In genomic region chr19:32097620-32098019, GRCh38 we compare ENCODE assay signal across 21 cellular contexts.
DNase-seq lines count a peak whose midpoint lies in the region; ATAC-seq, FAIRE-seq and TF ChIP-seq lines count a peak whose summit lies in the region.
"Had no signal": no experiment of that assay in that cellular context is flagged by ENCODE, and none has a peak within 500 bp of the region (broad histone marks: within the 10 kb centered on the region; RNA-seq: fewer than 3 reads in every experiment).

No MANE protein-coding gene starts in this region.

- no peak overlapping the region for H3K9ac ChIP-seq in BLaER1 treated with 17β-estradiol and CSF1 and Interleukin-3, amounts not matched to agents 10 nM and 100 nM
- H3K9ac ChIP-seq in MM.1S (ENCODE audit: low read length) (no peak overlapping the region), mesenchymal stem cell (ENCODE audit: low read length) (no peak overlapping the region)

- POLR2A ChIA-PET in A549 (lab: Yijun Ruan, JAX): no interaction called here

- H3K9me2 ChIP-seq in MM.1S (replicated peaks; ENCODE audit: insufficient read depth, low read length): no peaks in the 10 kb centered on the region

- H2BK15ac ChIP-seq in mesenchymal stem cell (ENCODE audit: low read depth, poor library complexity, severe bottlenecking): no peak overlapping the region

- no peaks in the 10 kb centered on the region for H3K36me3 Mint-ChIP-seq in activated CD4-positive, alpha-beta T cell treated with anti-CD3 and anti-CD28 coated beads, Interleukin-2, amount 10 ng/mL, durations not matched to agents 24 days and 14 days (ENCODE audit: low read depth)
- H3K36me3 Mint-ChIP-seq: CD14-positive monocyte had no signal

- H3K4me2 ChIP-seq in A549: no peak overlapping the region
- peak overlapping the region in 9 of 11 experiments; percentile 23 to 74 (median 57); a peak in 18 of 22 replicates for H3K4me2 ChIP-seq in BLaER1 treated with 17β-estradiol and CSF1 and Interleukin-3, amounts not matched to agents 10 nM and 100 nM
- no peak overlapping the region for H3K4me2 ChIP-seq in MM.1S (ENCODE audit: low read depth, low read length)
- no peak overlapping the region for H3K4me2 ChIP-seq in mesenchymal stem cell (ENCODE audit: low read length, poor library complexity, severe bottlenecking)

- H2BK5ac ChIP-seq in mesenchymal stem cell (ENCODE audit: low read depth, low read length, poor library complexity, severe bottlenecking): no peak overlapping the region

- H3K27me3 ChIP-seq in BLaER1 treated with 17β-estradiol and CSF1 and Interleukin-3, amounts not matched to agents 10 nM and 100 nM: no peaks in the 10 kb centered on the region
- H3K27me3 ChIP-seq in MM.1S (replicated peaks; ENCODE audit: insufficient read depth, low read length) (peaks cover 26% of the 10 kb centered on the region), mesenchymal stem cell (ENCODE audit: control insufficient read depth in 1 of 2, insufficient read depth in 1 of 2, low read length in 2 of 2) (no peaks in the 10 kb centered on the region), tibial nerve (no peaks in the 10 kb centered on the region)

- CTCF ChIA-PET in A549 (lab: Yijun Ruan, JAX): no interaction called here

- peak; percentile 51 for FAIRE-seq in A549 (lab: Jason Lieb, UNC)
- FAIRE-seq: GM12891, GM18507, H54 had no signal

- no peaks in the 10 kb centered on the region for H3K79me1 ChIP-seq in mesenchymal stem cell (replicated peaks; ENCODE audit: low read length, poor library complexity, severe bottlenecking)

- WGBS in A549 (ENCODE audit: missing lambda C conversion rate): 4% methylated on average over 2 of the region's 2 CpGs
- WGBS in mesenchymal stem cell: 28% methylated on average over 2 of the region's 2 CpGs
- WGBS in tibial nerve, 2 donors: 34 to 64% methylated on average over 2 of the region's 2 CpGs

- H3K9me3 Mint-ChIP-seq in activated CD4-positive, alpha-beta T cell treated with anti-CD3 and anti-CD28 coated beads, Interleukin-2, amount 10 ng/mL, durations not matched to agents 24 days and 14 days: peaks cover 6% of the 10 kb centered on the region
- H3K9me3 Mint-ChIP-seq: CD4-positive, alpha-beta T cell had no signal

- DNase-seq in A549 (ENCODE audit: low read depth in 1 of 2, low spot score in 1 of 2) (no peak), MM.1S (peak; percentile 20), mesenchymal stem cell (peak; percentile 24), GDM1 (lab: John Stamatoyannopoulos, UW) (no peak), tibial nerve (ENCODE audit: low spot score in 2 of 2) (no peak), SK-N-DZ (ENCODE audit: low spot score) (no peak)
- no peak for DNase-seq in activated CD4-positive, alpha-beta T cell treated with anti-CD3 and anti-CD28 coated beads, Interleukin-2, amount 10 ng/mL, durations not matched to agents 24 days and 14 days
- DNase-seq: 8988T; Calu3; CD4-positive, alpha-beta T cell; COR-L47; DMS53; EL; GF-D8; GOT3; HCEC 1CT had no signal

- H2AFZ ChIP-seq in MM.1S (ENCODE audit: low read length) (no peak overlapping the region), mesenchymal stem cell (ENCODE audit: low read depth, low read length) (no peak overlapping the region)

- H4K8ac ChIP-seq in mesenchymal stem cell (ENCODE audit: low read length): no peak overlapping the region

- H3K4me1 Mint-ChIP-seq in activated CD4-positive, alpha-beta T cell treated with anti-CD3 and anti-CD28 coated beads, Interleukin-2, amount 10 ng/mL, durations not matched to agents 24 days and 14 days: no peaks in the 10 kb centered on the region

- no peaks in the 10 kb centered on the region for H3K27me3 Mint-ChIP-seq in activated CD4-positive, alpha-beta T cell treated with anti-CD3 and anti-CD28 coated beads, Interleukin-2, amount 10 ng/mL, durations not matched to agents 24 days and 14 days

- no peak overlapping the region for H4K91ac ChIP-seq in mesenchymal stem cell (ENCODE audit: low read length)

- H3K79me2 ChIP-seq in MM.1S (ENCODE audit: low read length): no peaks in the 10 kb centered on the region

- TF ChIP-seq POLR2A in A549 (IDR thresholded peaks at IDR 0.05; ENCODE audit: low read length) (no peak), tibial nerve (IDR thresholded peaks at IDR 0.05) (no peak)

- no peak overlapping the region for H2BK120ac ChIP-seq in mesenchymal stem cell (ENCODE audit: low read depth, low read length)

- H3K14ac ChIP-seq in mesenchymal stem cell (ENCODE audit: low read length in 2 of 2): no peak overlapping the region

- H3K4ac ChIP-seq in mesenchymal stem cell (ENCODE audit: low read depth in 1 of 2, low read length in 2 of 2): no peak overlapping the region

- H2BK12ac ChIP-seq in mesenchymal stem cell (ENCODE audit: low read length in 2 of 2): no peak overlapping the region

- no peak overlapping the region for H2AK5ac ChIP-seq in mesenchymal stem cell (ENCODE audit: low read length, severe bottlenecking)

- no peak overlapping the region for H3K4me3 Mint-ChIP-seq in activated CD4-positive, alpha-beta T cell treated with anti-CD3 and anti-CD28 coated beads, Interleukin-2, amount 10 ng/mL, durations not matched to agents 24 days and 14 days
- H3K4me3 Mint-ChIP-seq: CD14-positive monocyte; CD4-positive, alpha-beta T cell had no signal

- H3K4me3 ChIP-seq in A549 (no peak overlapping the region), MM.1S (ENCODE audit: low read length) (no peak overlapping the region), mesenchymal stem cell (ENCODE audit: insufficient read depth in 1 of 2, low read depth in 1 of 2, low read length in 2 of 2) (no peak overlapping the region), tibial nerve (no peak overlapping the region)
- H3K4me3 ChIP-seq in BLaER1 treated with 17β-estradiol and CSF1 and Interleukin-3, amounts not matched to agents 10 nM and 100 nM: no peak overlapping the region

- TF ChIP-seq EP300 in A549 (IDR thresholded peaks at IDR 0.05): no peak
- no peak for TF ChIP-seq EP300 in tibial nerve (IDR thresholded peaks at IDR 0.05)

- intact Hi-C loops in activated CD4-positive, alpha-beta T cell treated with anti-CD3 and anti-CD28 coated beads, Interleukin-2, amount 10 ng/mL, durations not matched to agents 24 days and 14 days (cut with micrococcal nuclease): no loop called here

- no peak for ATAC-seq in A549

- no peaks in the 10 kb centered on the region for H3K4me1 ChIP-seq in A549
- H3K4me1 ChIP-seq in BLaER1 treated with 17β-estradiol and CSF1 and Interleukin-3, amounts not matched to agents 10 nM and 100 nM: peaks cover 4 to 26% (median 19%) of the 10 kb centered on the region in 10 experiments; a peak in 16 of 20 replicates
- H3K4me1 ChIP-seq in MM.1S (ENCODE audit: low read length): no peaks in the 10 kb centered on the region
- no peaks in the 10 kb centered on the region for H3K4me1 ChIP-seq in mesenchymal stem cell (ENCODE audit: control insufficient read depth, insufficient read depth, low read depth, low read length)
- no peaks in the 10 kb centered on the region for H3K4me1 ChIP-seq in tibial nerve

- H3K23ac ChIP-seq in mesenchymal stem cell (ENCODE audit: low read length in 2 of 2): no peak overlapping the region

- H3F3A ChIP-seq in MM.1S (ENCODE audit: insufficient read depth, low read length): no peaks in the 10 kb centered on the region

- TF ChIP-seq CTCF in A549 (IDR thresholded peaks at IDR 0.05): no peak
- no peak for TF ChIP-seq CTCF in MM.1S (IDR thresholded peaks at IDR 0.05; ENCODE audit: low read length)
- no peak for TF ChIP-seq CTCF in tibial nerve (IDR thresholded peaks at IDR 0.05)

- TF ChIP-seq RAD21 in A549 (conservative IDR thresholded peaks at IDR 0.05 in 1 of 2, IDR thresholded peaks at IDR 0.05 in 1 of 2): no peak

- H3K27ac ChIP-seq in A549 (no peak overlapping the region), MM.1S (ENCODE audit: low read length) (no peak overlapping the region), mesenchymal stem cell (ENCODE audit: low read length, poor library complexity, severe bottlenecking) (no peak overlapping the region), tibial nerve (no peak overlapping the region)
- 0 out of 22 replicates have a peak overlapping the region, but pooled peaks of 1 of the 11 experiments have one; percentile 7 for H3K27ac ChIP-seq in BLaER1 treated with 17β-estradiol and CSF1 and Interleukin-3, amounts not matched to agents 10 nM and 100 nM

- no peak overlapping the region for H3K18ac ChIP-seq in mesenchymal stem cell (ENCODE audit: low read depth in 1 of 2, low read length in 2 of 2)

- no peaks in the 10 kb centered on the region for H3K36me3 ChIP-seq in BLaER1 treated with 17β-estradiol and CSF1 and Interleukin-3, amounts not matched to agents 10 nM and 100 nM
- no peaks in the 10 kb centered on the region for H3K36me3 ChIP-seq in MM.1S (replicated peaks; ENCODE audit: insufficient read depth, low read length)
- H3K36me3 ChIP-seq in mesenchymal stem cell (ENCODE audit: control insufficient read depth in 1 of 2, insufficient read depth in 2 of 2, low read depth in 1 of 2, low read length in 2 of 2): no peaks in the 10 kb centered on the region
- H3K36me3 ChIP-seq in tibial nerve: no peaks in the 10 kb centered on the region

- H3K9me3 ChIP-seq in A549 (no peaks in the 10 kb centered on the region), MM.1S (replicated peaks; ENCODE audit: insufficient read depth, low read length) (no peaks in the 10 kb centered on the region), mesenchymal stem cell (ENCODE audit: control insufficient read depth, low read length) (peaks cover 3% of the 10 kb centered on the region), tibial nerve (peaks cover 0 to 4% (median 0%) of the 10 kb centered on the region in 4 donors)
- H3K9me3 ChIP-seq in BLaER1 treated with 17β-estradiol and CSF1 and Interleukin-3, amounts not matched to agents 10 nM and 100 nM (replicated peaks in 1 of 11): peaks cover 16 to 26% (median 19%) of the 10 kb centered on the region in 11 experiments

- H3K27ac Mint-ChIP-seq in activated CD4-positive, alpha-beta T cell treated with anti-CD3 and anti-CD28 coated beads, Interleukin-2, amount 10 ng/mL, durations not matched to agents 24 days and 14 days: no peak overlapping the region
- H3K27ac Mint-ChIP-seq: CD14-positive monocyte; CD4-positive, alpha-beta T cell had no signal

- H4K20me1 ChIP-seq in BLaER1 treated with 17β-estradiol and CSF1 and Interleukin-3, amounts not matched to agents 10 nM and 100 nM: no peaks in the 10 kb centered on the region
- H4K20me1 ChIP-seq in MM.1S (ENCODE audit: insufficient read depth, low read length): no peaks in the 10 kb centered on the region

TF ChIP-seq in A549, 52 proteins besides CTCF, POLR2A, EP300 and RAD21 (continues in another document):
- TF ChIP-seq FOXS1 (CRISPR knock-in tag; IDR thresholded peaks at IDR 0.05): no peak
- no peak for TF ChIP-seq RFX5 (IDR thresholded peaks at IDR 0.05)
- TF ChIP-seq ATOH8 (CRISPR knock-in tag; IDR thresholded peaks at IDR 0.05; ENCODE audit: low read depth): no peak
- TF ChIP-seq RARB (CRISPR knock-in tag; IDR thresholded peaks at IDR 0.05): no peak
- TF ChIP-seq GATA3 (IDR thresholded peaks at IDR 0.05; ENCODE audit: borderline replicate concordance): no peak
- no peak for TF ChIP-seq HDAC2 (IDR thresholded peaks at IDR 0.05)

Comparison
In these comparisons a context has a peak if more than half of its experiments do, and no peak if none do; other contexts are left out.
1. DNase-seq: peak in MM.1S (single experiment) and mesenchymal stem cell (single experiment); none in A549 (0 of 2), GDM1 (single experiment), tibial nerve (0 of 2), SK-N-DZ (single experiment) and activated CD4-positive, alpha-beta T cell treated with anti-CD3 and anti-CD28 coated beads, Interleukin-2, amount 10 ng/mL, durations not matched to agents 24 days and 14 days (single experiment).
2. H3K4me2 ChIP-seq: peak in BLaER1 treated with 17β-estradiol and CSF1 and Interleukin-3, amounts not matched to agents 10 nM and 100 nM (9 of 11); none in A549 (single experiment), MM.1S (single experiment) and mesenchymal stem cell (single experiment).